In the genomic region with DNA sequence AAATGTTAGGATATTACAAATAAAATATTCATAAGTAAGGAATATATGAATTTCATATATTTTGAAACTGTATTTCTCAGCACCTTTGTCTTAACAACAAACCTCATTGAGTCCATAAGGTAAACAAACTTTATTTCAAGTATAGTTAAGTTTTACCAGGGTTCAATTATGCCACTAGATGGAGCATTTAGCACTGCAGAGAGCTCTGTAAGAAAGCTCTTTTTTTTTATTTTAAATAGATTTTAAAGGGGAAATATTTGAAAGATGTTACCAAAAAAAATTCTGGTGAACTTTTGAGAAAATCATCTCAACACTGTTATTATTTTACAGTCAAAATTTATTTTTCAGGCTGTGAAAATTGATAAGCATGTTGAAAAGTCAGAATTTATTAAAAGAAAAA, we compare ENCODE assay signal across 11 cellular contexts.
DNase-seq lines count a peak whose midpoint lies in the region; ATAC-seq and TF ChIP-seq lines count a peak whose summit lies in the region.
"Had no signal": no experiment of that assay in that cellular context is flagged by ENCODE, and none has a peak within 500 bp of the region (broad histone marks: within the 10 kb centered on the region; RNA-seq: fewer than 3 reads in every experiment).

No MANE protein-coding gene starts in this region.

- H3K79me2 ChIP-seq in neural cell (replicated peaks; ENCODE audit: insufficient read depth, low read length), result no peaks in the 10 kb centered on the region

- no peak overlapping the region for H2AFZ ChIP-seq in neural cell (ENCODE audit: low read depth, low read length)

- CTCF ChIA-PET in CD8-positive, alpha-beta memory T cell (lab: Charles Lee), result no interaction called here

- peak overlapping the region; percentile 69 for H3K27ac ChIP-seq in neural cell (ENCODE audit: low read length)
- no peak overlapping the region for H3K27ac ChIP-seq in CD8-positive, alpha-beta memory T cell (ENCODE audit: low read depth, low read length)

- DNase-seq in H4 (ENCODE audit: low spot score), result peak; percentile 58
- peak; percentile 33 for DNase-seq in NAMALWA (ENCODE audit: low spot score)
- peak; percentile 5 for DNase-seq in cerebellar cortex (ENCODE audit: low spot score)
- no peak for DNase-seq in NCI-H226
- no peak for DNase-seq in CD8-positive, alpha-beta memory T cell
- no peak for DNase-seq in left lobe of liver (ENCODE audit: low spot score)
- DNase-seq: KBM-7 had no signal

- no peaks in the 10 kb centered on the region for H4K20me1 ChIP-seq in neural cell (ENCODE audit: insufficient read depth)

- peaks cover 13% of the 10 kb centered on the region for H3F3A ChIP-seq in neural cell (ENCODE audit: insufficient read depth, low read length, poor library complexity, severe bottlenecking)

- no peaks in the 10 kb centered on the region for H3K36me3 Mint-ChIP-seq in CD8-positive, alpha-beta memory T cell

- no peaks in the 10 kb centered on the region for H3K36me3 ChIP-seq in neural cell (ENCODE audit: insufficient read depth, low read length)
- no peaks in the 10 kb centered on the region for H3K36me3 ChIP-seq in CD8-positive, alpha-beta memory T cell (ENCODE audit: insufficient read depth, low read length)
- H3K36me3 ChIP-seq: HAP-1 had no signal

- no peaks in the 10 kb centered on the region for H3K27me3 ChIP-seq in neural cell (ENCODE audit: insufficient read depth, low read depth, low read length)
- H3K27me3 ChIP-seq in CD8-positive, alpha-beta memory T cell (ENCODE audit: insufficient read depth, low read length, poor library complexity, severe bottlenecking), result no peaks in the 10 kb centered on the region

- no peaks in the 10 kb centered on the region for H3K9me3 ChIP-seq in neural cell (ENCODE audit: low read length)
- H3K9me3 ChIP-seq in CD8-positive, alpha-beta memory T cell (ENCODE audit: low read length), result no peaks in the 10 kb centered on the region
- H3K9me3 ChIP-seq: HAP-1 had no signal

- H3K4me2 ChIP-seq in neural cell (ENCODE audit: low read length), result peak overlapping the region; percentile 6

- H3K27me3 Mint-ChIP-seq in CD8-positive, alpha-beta memory T cell, result no peaks in the 10 kb centered on the region
- H3K27me3 Mint-ChIP-seq: central memory CD8-positive, alpha-beta T cell had no signal

- H3K9ac ChIP-seq in neural cell (ENCODE audit: low read length), result peak overlapping the region; percentile 45

- TF ChIP-seq EP300 in neural cell (conservative IDR thresholded peaks at IDR 0.05; ENCODE audit: poor library complexity, severe bottlenecking), result no peak

- H3K27ac Mint-ChIP-seq in CD8-positive, alpha-beta memory T cell, result no peak overlapping the region

- no peaks in the 10 kb centered on the region for H3K4me1 Mint-ChIP-seq in CD8-positive, alpha-beta memory T cell
- H3K4me1 Mint-ChIP-seq: central memory CD8-positive, alpha-beta T cell had no signal

- peak overlapping the region; percentile 57 for H3K4me3 ChIP-seq in neural cell (ENCODE audit: low read length)
- H3K4me3 ChIP-seq in CD8-positive, alpha-beta memory T cell (ENCODE audit: low read length), result no peak overlapping the region
- H3K4me3 ChIP-seq: HAP-1 had no signal

- H3K9me2 ChIP-seq in neural cell (ENCODE audit: insufficient read depth, low read length), result no peaks in the 10 kb centered on the region

- POLR2A ChIA-PET in CD8-positive, alpha-beta memory T cell (lab: Charles Lee), result no interaction called here

- no peak overlapping the region for H3K4me3 Mint-ChIP-seq in CD8-positive, alpha-beta memory T cell
- H3K4me3 Mint-ChIP-seq: central memory CD8-positive, alpha-beta T cell had no signal

- TF ChIP-seq CTCF in neural cell (IDR thresholded peaks at IDR 0.05; ENCODE audit: poor library complexity, severe bottlenecking), result peak; percentile 69

- ATAC-seq in left lobe of liver (no peak), GM18909 (IDR thresholded peaks at IDR 0.05; ENCODE audit: poor library complexity, unreplicated experiment) (no peak)

- peak; percentile 77 for TF ChIP-seq RAD21 in neural cell (conservative IDR thresholded peaks at IDR 0.05)

- no peaks in the 10 kb centered on the region for H3K4me1 ChIP-seq in CD8-positive, alpha-beta memory T cell (ENCODE audit: insufficient read depth, low read length)
- H3K4me1 ChIP-seq: HAP-1 had no signal

- H3K9me3 Mint-ChIP-seq in CD8-positive, alpha-beta memory T cell, result peaks cover 4 to 18% (median 9%) of the 10 kb centered on the region in 5 donors

TF ChIP-seq in neural cell, 6 proteins besides CTCF, POLR2A, EP300 and RAD21:
- TF ChIP-seq SMC3 (conservative IDR thresholded peaks at IDR 0.05; ENCODE audit: poor library complexity), result peak; percentile 74
- TF ChIP-seq, protein P1, sequence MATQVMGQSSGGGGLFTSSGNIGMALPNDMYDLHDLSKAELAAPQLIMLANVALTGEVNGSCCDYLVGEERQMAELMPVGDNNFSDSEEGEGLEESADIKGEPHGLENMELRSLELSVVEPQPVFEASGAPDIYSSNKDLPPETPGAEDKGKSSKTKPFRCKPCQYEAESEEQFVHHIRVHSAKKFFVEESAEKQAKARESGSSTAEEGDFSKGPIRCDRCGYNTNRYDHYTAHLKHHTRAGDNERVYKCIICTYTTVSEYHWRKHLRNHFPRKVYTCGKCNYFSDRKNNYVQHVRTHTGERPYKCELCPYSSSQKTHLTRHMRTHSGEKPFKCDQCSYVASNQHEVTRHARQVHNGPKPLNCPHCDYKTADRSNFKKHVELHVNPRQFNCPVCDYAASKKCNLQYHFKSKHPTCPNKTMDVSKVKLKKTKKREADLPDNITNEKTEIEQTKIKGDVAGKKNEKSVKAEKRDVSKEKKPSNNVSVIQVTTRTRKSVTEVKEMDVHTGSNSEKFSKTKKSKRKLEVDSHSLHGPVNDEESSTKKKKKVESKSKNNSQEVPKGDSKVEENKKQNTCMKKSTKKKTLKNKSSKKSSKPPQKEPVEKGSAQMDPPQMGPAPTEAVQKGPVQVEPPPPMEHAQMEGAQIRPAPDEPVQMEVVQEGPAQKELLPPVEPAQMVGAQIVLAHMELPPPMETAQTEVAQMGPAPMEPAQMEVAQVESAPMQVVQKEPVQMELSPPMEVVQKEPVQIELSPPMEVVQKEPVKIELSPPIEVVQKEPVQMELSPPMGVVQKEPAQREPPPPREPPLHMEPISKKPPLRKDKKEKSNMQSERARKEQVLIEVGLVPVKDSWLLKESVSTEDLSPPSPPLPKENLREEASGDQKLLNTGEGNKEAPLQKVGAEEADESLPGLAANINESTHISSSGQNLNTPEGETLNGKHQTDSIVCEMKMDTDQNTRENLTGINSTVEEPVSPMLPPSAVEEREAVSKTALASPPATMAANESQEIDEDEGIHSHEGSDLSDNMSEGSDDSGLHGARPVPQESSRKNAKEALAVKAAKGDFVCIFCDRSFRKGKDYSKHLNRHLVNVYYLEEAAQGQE (IDR thresholded peaks at IDR 0.05; ENCODE audit: borderline replicate concordance), result no peak
TF ChIP-seq in neural cell: peak in this region for 1.

Comparison
In these comparisons a context has a peak if more than half of its experiments do, and no peak if none do; other contexts are left out.
1. DNase-seq: peak in H4 (single experiment), NAMALWA (single experiment) and cerebellar cortex (single experiment); none in NCI-H226 (single experiment), CD8-positive, alpha-beta memory T cell (0 of 5) and left lobe of liver (single experiment).